In the genomic region with DNA sequence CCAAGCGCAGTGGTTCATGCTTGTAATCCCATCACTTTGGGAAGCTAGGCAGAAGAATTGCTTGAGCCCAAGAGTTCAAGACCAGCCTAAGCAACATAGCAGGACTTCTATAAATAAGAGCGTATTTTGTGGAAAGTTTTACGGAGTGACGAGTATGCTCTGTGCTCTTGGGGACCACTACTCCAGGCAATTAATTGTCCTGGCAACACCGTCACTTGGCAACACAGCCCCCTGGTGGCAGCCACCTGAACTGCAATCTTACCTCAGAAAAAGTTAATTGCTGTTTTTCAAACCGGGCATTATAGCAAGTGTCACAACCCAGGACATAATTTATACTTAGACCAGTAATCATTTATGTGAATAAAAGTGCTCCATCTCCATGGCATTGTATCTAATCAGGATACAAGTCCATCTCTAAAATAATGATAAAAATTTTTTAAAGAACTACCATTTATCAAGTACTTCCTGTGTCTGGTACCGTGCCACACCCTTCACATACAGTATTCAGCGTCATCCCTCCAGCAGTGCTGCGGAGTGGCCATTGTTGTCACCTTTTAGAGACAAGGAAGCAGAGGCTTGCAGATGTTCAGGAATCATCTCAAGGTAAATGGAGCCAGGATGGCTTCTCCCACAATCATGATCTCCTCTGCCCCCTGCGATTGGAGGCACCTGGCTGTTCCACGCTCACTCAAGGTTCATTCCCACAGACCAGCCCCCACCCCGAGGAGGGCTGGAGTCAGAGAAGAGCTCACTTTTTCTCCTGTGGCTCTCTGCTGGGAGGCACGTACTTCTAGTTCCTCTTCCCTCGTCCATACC, we compare ENCODE assay signal across 8 cellular contexts. TPM values are rescaled to one million over a fixed set of nuclear protein-coding genes. Genes with fewer than 3 reads are reported as not detected.
DNase-seq lines count a peak whose midpoint lies in the region; ATAC-seq and TF ChIP-seq lines count a peak whose summit lies in the region.

No MANE protein-coding gene starts in this region.

- no peak overlapping the region for H2BK5ac ChIP-seq in neuronal stem cell (ENCODE audit: low read length)

- H3K79me1 ChIP-seq in neuronal stem cell (ENCODE audit: low read depth, low read length) = no peaks in the 10 kb centered on the region

- H3K9me3 ChIP-seq in neuronal stem cell (replicated peaks in 1 of 2; ENCODE audit: control insufficient read depth in 2 of 2, insufficient read depth in 1 of 2, low read depth in 1 of 2, low read length in 2 of 2) (no peaks in the 10 kb centered on the region), transverse colon (no peaks in the 10 kb centered on the region)

- H3K9ac ChIP-seq in neuronal stem cell (ENCODE audit: low read depth, low read length, poor library complexity) = no peak overlapping the region

- H3K36me3 ChIP-seq in neuronal stem cell (replicated peaks in 1 of 2; ENCODE audit: control insufficient read depth in 2 of 2, insufficient read depth in 2 of 2, low read length in 2 of 2) = no peaks in the 10 kb centered on the region
- H3K36me3 ChIP-seq in transverse colon = no peaks in the 10 kb centered on the region

- WGBS in neuronal stem cell (ENCODE audit: extremely low coverage in 2 of 2, insufficient read length in 2 of 2, insufficient replicate concordance in 1 of 2), 2 donors = no CpG with 5 or more reads among the region's 14 CpGs
- whole genome bisulfite sequencing in transverse colon (ENCODE audit: low coverage in 1 of 2), 2 donors = 30 to 42% methylated on average over 7 to 14 of the region's 14 CpGs

- H3K4me1 ChIP-seq in neuronal stem cell (ENCODE audit: control insufficient read depth in 2 of 2, insufficient read depth in 1 of 2, low read depth in 1 of 2, low read length in 2 of 2) (peaks cover 1 to 4% of the 10 kb centered on the region in 2 donors), transverse colon (peaks cover 4 to 12% (median 6%) of the 10 kb centered on the region in 4 donors)

- DNase-seq in AG08395 (ENCODE audit: low spot score) = peak; percentile 42
- DNase-seq in GM20000 (ENCODE audit: low spot score) = peak; percentile 71
- DNase-seq in NOMO-1 (lab: John Stamatoyannopoulos, UW; ENCODE audit: unreplicated experiment in 2 of 2) = peak; percentile 47 to 67
- DNase-seq in activated T-cell treated with anti-CD3 and anti-CD28 coated beads for 24 hours (ENCODE audit: low read depth) = peak; percentile 57
- peak; percentile 46 for DNase-seq in fibroblast of mammary gland (ENCODE audit: low read depth)
- peak; percentile 65 for DNase-seq in neuronal stem cell (ENCODE audit: low spot score)
- peak; percentile 70 for DNase-seq in transverse colon

- H3K4ac ChIP-seq in neuronal stem cell (ENCODE audit: low read length) = no peak overlapping the region

- H3K27ac ChIP-seq in neuronal stem cell (replicated peaks; ENCODE audit: low read length) (no peak overlapping the region), transverse colon (no peak overlapping the region)

- H4K91ac ChIP-seq in neuronal stem cell (ENCODE audit: low read depth, low read length, poor library complexity) = no peak overlapping the region

- intact Hi-C loops in transverse colon (cut with DNase I; ENCODE audit: low total_unique reads) = no loop called here

- no peak overlapping the region for H2BK120ac ChIP-seq in neuronal stem cell (ENCODE audit: low read depth, low read length)

- H3K14ac ChIP-seq in neuronal stem cell (ENCODE audit: low read length) = no peak overlapping the region

- TF ChIP-seq EP300 in transverse colon (IDR thresholded peaks at IDR 0.05; ENCODE audit: low read depth) = no peak

- no peak overlapping the region for H3K23ac ChIP-seq in neuronal stem cell (ENCODE audit: low read depth, low read length, poor library complexity)

- H3K27me3 ChIP-seq in neuronal stem cell (ENCODE audit: control insufficient read depth in 3 of 3, insufficient read depth in 3 of 3, low read depth in 1 of 3, low read length in 3 of 3) (peaks cover 0 to 25% (median 7%) of the 10 kb centered on the region in 3 experiments), transverse colon (no peaks in the 10 kb centered on the region)

- H3K4me3 ChIP-seq in fibroblast of mammary gland (ENCODE audit: control insufficient read depth, low read depth, low read length) (no peak overlapping the region), neuronal stem cell (ENCODE audit: low read length in 2 of 2) (no peak overlapping the region), transverse colon (no peak overlapping the region)

- TF ChIP-seq CTCF in GM20000 (IDR thresholded peaks at IDR 0.05; ENCODE audit: extremely low read depth, missing control alignments) (peak; percentile 91), fibroblast of mammary gland (conservative IDR thresholded peaks at IDR 0.05; ENCODE audit: control insufficient read depth, insufficient read depth, low read depth, low read length) (peak; percentile 87), transverse colon (IDR thresholded peaks at IDR 0.05) (peak; percentile 86 to 90 (median 89))

- no peak overlapping the region for H3K4me2 ChIP-seq in neuronal stem cell (ENCODE audit: insufficient read depth, low read length, poor library complexity, severe bottlenecking)

- TF ChIP-seq POLR2A in transverse colon (IDR thresholded peaks at IDR 0.05) = no peak

- no peak for ATAC-seq in GM21576 (IDR thresholded peaks at IDR 0.05; ENCODE audit: unreplicated experiment)

- no peak overlapping the region for H2AK5ac ChIP-seq in neuronal stem cell (ENCODE audit: low read depth, low read length)

- H2BK12ac ChIP-seq in neuronal stem cell (ENCODE audit: low read length) = no peak overlapping the region

- H3K18ac ChIP-seq in neuronal stem cell (ENCODE audit: low read length) = no peak overlapping the region

- H2BK15ac ChIP-seq in neuronal stem cell (ENCODE audit: low read length) = no peak overlapping the region

- in situ Hi-C loops in transverse colon (cut with MboI; ENCODE audit: low pct_ligation_motif_present in 1 of 4, low pct_unique_long_range_greater_than_20kb in 1 of 4, low sequenced_read_pairs in 3 of 4) = loop anchor here (5.0 to 10.0 kb wide), 3 partner anchors 65 to 75 kb away; no protein-coding TSS in a partner anchor

- H4K8ac ChIP-seq in neuronal stem cell (ENCODE audit: low read depth, low read length) = no peak overlapping the region

- no peak overlapping the region for H2AFZ ChIP-seq in neuronal stem cell (ENCODE audit: low read length)

RNA-seq across cellular contexts. Expression of gene PLA2G4D, which starts 34.5 kb away (rescaled TPM):
- polyA plus RNA-seq in neuronal stem cell (2013, experiment 1 of 2) = 0.03 TPM
- 0.07 TPM for polyA plus RNA-seq in neuronal stem cell (2013, experiment 2 of 2)
- total RNA-seq in transverse colon = under 1 TPM in 1 of 4 donors, not detected in 3; 0.16 TPM

RNA-seq across cellular contexts. Expression of gene PLA2G4E, which starts 39.0 kb away (rescaled TPM):
- not detected for polyA plus RNA-seq in neuronal stem cell (2013, experiment 1 of 2)
- not detected for polyA plus RNA-seq in neuronal stem cell (2013, experiment 2 of 2)
- under 1 TPM in 1 of 4 donors, not detected in 3; 0.32 TPM for total RNA-seq in transverse colon
